ENCODE assay signal across 9 cellular contexts in the genomic region with DNA sequence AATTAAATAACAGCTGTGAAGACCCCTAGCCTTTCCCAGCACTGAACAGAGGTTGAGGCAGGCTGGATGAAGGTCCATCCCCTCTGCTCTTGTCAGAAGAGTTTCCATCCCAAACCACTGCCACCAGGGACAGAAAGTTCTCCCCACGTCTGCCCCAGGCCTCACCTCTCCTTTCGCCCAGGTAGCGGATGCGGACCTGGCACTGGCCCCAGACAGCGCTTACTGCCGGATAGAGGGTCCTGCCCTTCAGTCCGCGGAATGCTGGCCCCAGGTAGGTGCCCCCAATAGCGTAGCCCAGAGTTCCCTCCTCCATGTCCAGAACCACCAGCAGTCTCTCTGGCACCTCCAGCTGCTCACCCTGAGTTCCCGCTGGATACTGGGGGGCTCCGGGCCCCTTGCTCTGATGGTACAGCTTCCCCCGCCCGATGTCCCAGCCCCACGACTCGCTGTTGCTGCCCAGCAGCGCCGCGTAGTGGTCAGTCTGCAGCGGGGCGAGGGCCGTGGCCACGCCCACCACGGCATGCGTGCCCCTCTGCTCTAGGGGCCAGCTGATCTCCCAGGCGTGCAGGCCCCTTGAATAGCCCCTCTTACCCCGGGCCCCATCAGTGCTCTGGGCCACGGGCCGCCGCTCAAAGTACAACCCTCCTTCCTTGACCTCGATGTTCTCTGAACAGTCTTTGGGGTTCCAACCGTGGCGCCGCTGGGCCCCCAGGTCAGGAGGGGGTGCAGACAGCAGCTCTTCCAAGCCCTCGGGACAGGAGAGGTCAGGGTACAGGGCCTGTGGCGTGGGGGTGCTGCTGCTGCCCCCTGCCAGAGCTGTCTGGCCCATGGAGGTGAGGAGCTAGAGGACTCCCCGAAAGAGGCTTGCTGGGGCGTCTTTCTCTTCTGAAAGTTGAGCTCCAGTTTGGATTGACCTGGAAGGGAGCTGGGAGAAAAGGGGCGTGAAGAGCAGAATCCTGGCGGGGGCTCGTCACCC. TPM values are rescaled to one million over a fixed set of nuclear protein-coding genes. Genes with fewer than 3 reads are reported as not detected.
DNase-seq lines count a peak whose midpoint lies in the region; ATAC-seq, FAIRE-seq and TF ChIP-seq lines count a peak whose summit lies in the region.
"Had no signal": no experiment of that assay in that cellular context is flagged by ENCODE, and none has a peak within 500 bp of the region (broad histone marks: within the 10 kb centered on the region; RNA-seq: fewer than 3 reads in every experiment).

No MANE protein-coding gene starts in this region.

- peak; percentile 89 to 96 for DNase-seq in Caco-2
- DNase-seq in NCI-H146 treated with DMSO at 0.1 percent for 48 hours (lab: John Stamatoyannopoulos, UW; ENCODE audit: unreplicated experiment): peak; percentile 60
- peak; percentile 85 for DNase-seq in WERI-Rb-1
- peak; percentile 53 for DNase-seq in bronchial epithelial cell (ENCODE audit: low read depth)
- DNase-seq in iris pigment epithelial cell (ENCODE audit: low read depth): peak; percentile 59
- DNase-seq in stimulated activated CD4-positive, alpha-beta T cell treated with anti-CD3 and anti-CD28 coated beads, Interleukin-12 subunit alpha, Interleukin-12 subunit beta, amount 100 ng/mL, for 24 hours (ENCODE audit: low read depth in 2 of 2): peak; percentile 67 to 84

- H3K36me3 Mint-ChIP-seq in Caco-2 (ENCODE audit: insufficient read depth, unreplicated experiment): peaks cover 91% of the 10 kb centered on the region

- H3K9me3 ChIP-seq in Caco-2 (no peaks in the 10 kb centered on the region), WERI-Rb-1 (ENCODE audit: severe bottlenecking) (no peaks in the 10 kb centered on the region)

- FAIRE-seq in bronchial epithelial cell (lab: Jason Lieb, UNC): no peak
- FAIRE-seq: islet of Langerhans had no signal

- CTCF ChIA-PET in Caco-2 (lab: Charles Lee): interaction anchor here (0.5 to 3.5 kb wide), 32 partner anchors 9 to 1168 kb away, joined by 3 to 87 read pairs (median 6); partner anchors contain the start of genes C12orf57, CDCA3, COPS7A and ENO2

- POLR2A ChIA-PET in Caco-2 (lab: Charles Lee): interaction anchor here (0.5 to 3.7 kb wide), 18 partner anchors 10 to 338 kb away, joined by 3 to 56 read pairs (median 5); partner anchors contain the start of genes C12orf57, CDCA3, COPS7A and MLF2

- intact Hi-C loops in Caco-2 (cut with micrococcal nuclease; ENCODE audit: unreplicated experiment): loop anchor here (1.0 kb wide), 4 partner anchors 14 to 65 kb away; partner anchors contain the start of gene LRRC23

- TF ChIP-seq CTCF in Caco-2 (IDR thresholded peaks at IDR 0.05; ENCODE audit: insufficient read depth in 1 of 2, low read depth in 1 of 2, low read length in 1 of 2, severe bottlenecking in 1 of 2, unreplicated experiment in 1 of 2) (peak; percentile 97 to 99), WERI-Rb-1 (IDR thresholded peaks at IDR 0.05; ENCODE audit: low read depth, low read length) (peak; percentile 98), bronchial epithelial cell (IDR thresholded peaks at IDR 0.05; ENCODE audit: insufficient read depth, low read length, severe bottlenecking) (peak; percentile 98)

- H3K4me3 Mint-ChIP-seq in Caco-2 (ENCODE audit: unreplicated experiment): peak overlapping the region; percentile 98

- H3K27ac ChIP-seq in WERI-Rb-1: peak overlapping the region; percentile 47

- H3K4me3 ChIP-seq in Caco-2 (ENCODE audit: low read depth, low read length): peak overlapping the region; percentile 89
- peak overlapping the region; percentile 53 for H3K4me3 ChIP-seq in WERI-Rb-1 (ENCODE audit: low read depth, low read length)
- peak overlapping the region; percentile 54 for H3K4me3 ChIP-seq in bronchial epithelial cell (ENCODE audit: low read depth, low read length)

- no peaks in the 10 kb centered on the region for H3K27me3 Mint-ChIP-seq in Caco-2 (ENCODE audit: insufficient read depth, unreplicated experiment)

- H3K27ac Mint-ChIP-seq in Caco-2 (ENCODE audit: unreplicated experiment): peak overlapping the region; percentile 95

- H3K36me3 ChIP-seq in Caco-2 (ENCODE audit: control insufficient read depth, insufficient read depth, low read length) (peaks cover 11% of the 10 kb centered on the region), WERI-Rb-1 (peaks cover 54% of the 10 kb centered on the region), bronchial epithelial cell (ENCODE audit: control insufficient read depth, insufficient read depth, low read length) (peaks cover 18% of the 10 kb centered on the region)

- ATAC-seq in GM21723 (IDR thresholded peaks at IDR 0.05; ENCODE audit: unreplicated experiment) (peak; percentile 42), HG03025 (IDR thresholded peaks at IDR 0.05; ENCODE audit: low FRiP score, unreplicated experiment) (no peak)

- TSS peak; percentile 76 for BruUV-seq in Caco-2 (replicated peaks; lab: Mats Ljungman, UMichigan)

- H3K27me3 ChIP-seq in Caco-2 (replicated peaks; ENCODE audit: control insufficient read depth, insufficient read depth, low read length) (no peaks in the 10 kb centered on the region), WERI-Rb-1 (ENCODE audit: insufficient read depth, low read depth, severe bottlenecking) (no peaks in the 10 kb centered on the region), bronchial epithelial cell (ENCODE audit: control insufficient read depth, insufficient read depth, low read length) (no peaks in the 10 kb centered on the region)

- peaks cover 26% of the 10 kb centered on the region for H3K4me1 ChIP-seq in Caco-2

- H3K9me3 Mint-ChIP-seq in Caco-2 (ENCODE audit: unreplicated experiment): no peaks in the 10 kb centered on the region

- H3K4me1 Mint-ChIP-seq in Caco-2 (ENCODE audit: low read depth, unreplicated experiment): peaks cover 47% of the 10 kb centered on the region

RNA-seq across cellular contexts. Expression of gene SPSB2, which starts 0.7 kb away (rescaled TPM):
- total RNA-seq in Caco-2 (2022): 23.7 and 24.7 TPM in 2 replicates
- total RNA-seq in bronchial epithelial cell: 7.9 and 12.5 TPM in 2 replicates

RNA-seq across cellular contexts. Expression of gene TPI1, which starts 5.0 kb away (rescaled TPM):
- total RNA-seq in Caco-2 (2022): 1,141 and 1,254 TPM in 2 replicates
- 1,194 and 1,306 TPM in 2 replicates for total RNA-seq in bronchial epithelial cell

RNA-seq across cellular contexts. Expression of gene USP5, which starts 20.4 kb away (rescaled TPM):
- total RNA-seq in Caco-2 (2022) (226 and 230 TPM in 2 replicates), bronchial epithelial cell (45.0 and 46.9 TPM in 2 replicates)

RNA-seq across cellular contexts. Expression of gene CDCA3, which starts 21.3 kb away (rescaled TPM):
- 147 and 152 TPM in 2 replicates for total RNA-seq in Caco-2 (2022)
- 0.26 and 0.51 TPM in 2 replicates for total RNA-seq in bronchial epithelial cell

RNA-seq across cellular contexts. Expression of gene GNB3, which starts 31.6 kb away (rescaled TPM):
- total RNA-seq in Caco-2 (2022): 3.9 and 5.1 TPM in 2 replicates
- 0.38 and 0.53 TPM in 2 replicates for total RNA-seq in bronchial epithelial cell
